1 cellular context compared by ENCODE assay signal in genomic region chr1:213670692-213671023, GRCh38.
TF ChIP-seq lines count a peak whose summit lies in the region.

No MANE protein-coding gene starts in this region.

TF ChIP-seq in WTC11, 78 proteins besides CTCF, POLR2A, EP300 and RAD21 (continued from another document):
- TF ChIP-seq PRDM15 (CRISPR knock-in tag; IDR thresholded peaks at IDR 0.05) (no peak), ZNF671 (CRISPR knock-in tag; IDR thresholded peaks at IDR 0.05) (no peak), ZBTB21 (CRISPR knock-in tag; IDR thresholded peaks at IDR 0.05; ENCODE audit: borderline replicate concordance) (no peak), MLX (CRISPR knock-in tag; IDR thresholded peaks at IDR 0.05) (no peak), FOXJ3 (CRISPR knock-in tag; IDR thresholded peaks at IDR 0.05; ENCODE audit: borderline replicate concordance) (no peak), TP53 (CRISPR knock-in tag; IDR thresholded peaks at IDR 0.05) (no peak), ZNF263 (CRISPR knock-in tag; IDR thresholded peaks at IDR 0.05; ENCODE audit: low read depth) (no peak), NR2C2 (CRISPR knock-in tag; IDR thresholded peaks at IDR 0.05) (no peak), ATF2 (CRISPR knock-in tag; IDR thresholded peaks at IDR 0.05; ENCODE audit: borderline replicate concordance, low read depth) (no peak), CDX4 (CRISPR knock-in tag; IDR thresholded peaks at IDR 0.05; ENCODE audit: borderline replicate concordance) (no peak), NR1H2 (CRISPR knock-in tag; IDR thresholded peaks at IDR 0.05) (no peak), AR (CRISPR knock-in tag; IDR thresholded peaks at IDR 0.05) (no peak), SMAD4 (CRISPR knock-in tag; IDR thresholded peaks at IDR 0.05) (no peak), GRHL2 (CRISPR knock-in tag; IDR thresholded peaks at IDR 0.05; ENCODE audit: insufficient replicate concordance, severe bottlenecking) (no peak), ERG (CRISPR knock-in tag; IDR thresholded peaks at IDR 0.05) (no peak; the same call in 1 of the 2 replicates), ZNF423 (CRISPR knock-in tag; IDR thresholded peaks at IDR 0.05) (peak; percentile 51), TEAD4 (CRISPR knock-in tag; IDR thresholded peaks at IDR 0.05) (no peak), NR3C1 (CRISPR knock-in tag; conservative IDR thresholded peaks at IDR 0.05; ENCODE audit: low read depth) (no peak), EMX1 (CRISPR knock-in tag; IDR thresholded peaks at IDR 0.05) (0 out of 2 replicates have a peak, but pooled peaks have one; percentile 25), SOX15 (CRISPR knock-in tag; IDR thresholded peaks at IDR 0.05) (no peak), ATF3 (CRISPR knock-in tag; conservative IDR thresholded peaks at IDR 0.05) (no peak)
